In genomic region chr9:127388856-127389238, GRCh38 we compare ENCODE assay signal across 9 cellular contexts. TPM values are rescaled to one million over a fixed set of nuclear protein-coding genes. Genes with fewer than 3 reads are reported as not detected.
DNase-seq lines count a peak whose midpoint lies in the region; ATAC-seq, FAIRE-seq and TF ChIP-seq lines count a peak whose summit lies in the region.
"Had no signal": no experiment of that assay in that cellular context is flagged by ENCODE, and none has a peak within 500 bp of the region (broad histone marks: within the 10 kb centered on the region; RNA-seq: fewer than 3 reads in every experiment).

No MANE protein-coding gene starts in this region.

- H3K4me1 ChIP-seq in keratinocyte (ENCODE audit: control insufficient read depth, extremely low read depth, insufficient read depth, low read length) (peaks cover 15% of the 10 kb centered on the region), suprapubic skin (peaks cover 11% of the 10 kb centered on the region), ovary (ENCODE audit: insufficient read depth) (no peaks in the 10 kb centered on the region), esophagus muscularis mucosa (peaks cover 0 to 5% (median 2%) of the 10 kb centered on the region in 4 donors)

- H4K20me1 ChIP-seq in keratinocyte (ENCODE audit: control insufficient read depth, extremely low read depth, insufficient read depth, low read length), result no peaks in the 10 kb centered on the region

- peaks cover 21% of the 10 kb centered on the region for H3K4me1 Mint-ChIP-seq in activated T-cell treated with anti-CD3 and anti-CD28 coated beads, Interleukin-2, amount 50 U/mL, for 4 hours (ENCODE audit: low read depth)
- peaks cover 11% of the 10 kb centered on the region for H3K4me1 Mint-ChIP-seq in activated T-helper 17 cell treated with anti-CD3 and anti-CD28 coated beads, Interleukin-2, amount 50 U/mL, for 72 hours

- 65% methylated on average over 6 of the region's 6 CpGs for WGBS in suprapubic skin
- 51 to 60% (median 58%) methylated on average over 6 of the region's 6 CpGs for WGBS in ovary, 3 donors
- WGBS in esophagus muscularis mucosa, result 72% methylated on average over 6 of the region's 6 CpGs

- TF ChIP-seq POLR2A in suprapubic skin (IDR thresholded peaks at IDR 0.05) (no peak), ovary (IDR thresholded peaks at IDR 0.05) (no peak), esophagus muscularis mucosa (IDR thresholded peaks at IDR 0.05; ENCODE audit: low read depth) (no peak)

- no peaks in the 10 kb centered on the region for H3K9me1 ChIP-seq in keratinocyte (ENCODE audit: control insufficient read depth, extremely low read depth, insufficient read depth, low read length)

- H3K9me3 ChIP-seq in keratinocyte (ENCODE audit: control insufficient read depth, low read depth, low read length) (no peaks in the 10 kb centered on the region), suprapubic skin (no peaks in the 10 kb centered on the region), ovary (no peaks in the 10 kb centered on the region), esophagus muscularis mucosa (no peaks in the 10 kb centered on the region)

- H3K27me3 ChIP-seq in keratinocyte (ENCODE audit: control insufficient read depth, extremely low read depth, insufficient read depth, low read length) (no peaks in the 10 kb centered on the region), suprapubic skin (no peaks in the 10 kb centered on the region), ovary (no peaks in the 10 kb centered on the region), esophagus muscularis mucosa (no peaks in the 10 kb centered on the region)

- H3K27me3 Mint-ChIP-seq in activated T-cell treated with anti-CD3 and anti-CD28 coated beads, Interleukin-2, amount 50 U/mL, for 4 hours (ENCODE audit: low read depth), result peaks cover 68% of the 10 kb centered on the region
- peaks cover 55% of the 10 kb centered on the region for H3K27me3 Mint-ChIP-seq in activated T-helper 17 cell treated with anti-CD3 and anti-CD28 coated beads, Interleukin-2, amount 50 U/mL, for 72 hours

- H3K4me3 ChIP-seq in keratinocyte (ENCODE audit: control insufficient read depth in 2 of 3, extremely low read depth in 1 of 3, insufficient read depth in 2 of 3, low read depth in 1 of 3, low read length in 3 of 3) (no peak overlapping the region), suprapubic skin (no peak overlapping the region), ovary (no peak overlapping the region), esophagus muscularis mucosa (no peak overlapping the region)
- H3K4me3 ChIP-seq: skin epidermis had no signal

- peak overlapping the region; percentile 7 for H3K4me3 Mint-ChIP-seq in activated T-cell treated with anti-CD3 and anti-CD28 coated beads, Interleukin-2, amount 50 U/mL, for 4 hours
- peak overlapping the region; percentile 60 for H3K4me3 Mint-ChIP-seq in activated T-helper 17 cell treated with anti-CD3 and anti-CD28 coated beads, Interleukin-2, amount 50 U/mL, for 72 hours

- no peak for ATAC-seq in activated T-cell treated with anti-CD3 and anti-CD28 coated beads, Interleukin-2, amount 50 U/mL, for 4 hours
- ATAC-seq in activated T-helper 17 cell treated with anti-CD3 and anti-CD28 coated beads, Interleukin-2, amount 50 U/mL, for 72 hours (replicated peaks), result peak; percentile 8
- no peak for ATAC-seq in HG02588 (IDR thresholded peaks at IDR 0.05; ENCODE audit: unreplicated experiment)

- dilution Hi-C loops in keratinocyte (cut with MboI; ENCODE audit: extremely low pct_ligation_motif_present, low sequenced_read_pairs), result no loop called here

- H3K79me2 ChIP-seq in keratinocyte (ENCODE audit: control insufficient read depth, insufficient read depth, low read length), result no peaks in the 10 kb centered on the region

- no peak for DNase-seq in activated T-cell treated with anti-CD3 and anti-CD28 coated beads, Interleukin-2, amount 50 U/mL, for 4 hours
- no peak for DNase-seq in activated T-cell treated with anti-CD3 and anti-CD28 coated beads, Interleukin-2, amount 50 U/mL, for 1 hour
- no peak for DNase-seq in keratinocyte (ENCODE audit: low read depth, low spot score)
- DNase-seq in suprapubic skin (ENCODE audit: low spot score in 2 of 2), result peak in 1 of 2 donors; percentile 37
- DNase-seq in ovary, result no peak
- DNase-seq in esophagus muscularis mucosa (ENCODE audit: extremely low spot score), result no peak

- no peaks in the 10 kb centered on the region for H3K36me3 Mint-ChIP-seq in activated T-cell treated with anti-CD3 and anti-CD28 coated beads, Interleukin-2, amount 50 U/mL, for 4 hours (ENCODE audit: insufficient read depth)
- no peaks in the 10 kb centered on the region for H3K36me3 Mint-ChIP-seq in activated T-helper 17 cell treated with anti-CD3 and anti-CD28 coated beads, Interleukin-2, amount 50 U/mL, for 72 hours (ENCODE audit: low read depth)

- intact Hi-C loops in ovary (cut with DNase I), result no loop called here
- intact Hi-C loops in esophagus muscularis mucosa (cut with DNase I), result no loop called here

- no peak for FAIRE-seq in keratinocyte (lab: Jason Lieb, UNC)

- H3K27ac ChIP-seq in keratinocyte (ENCODE audit: control insufficient read depth, insufficient read depth, low read length) (peak overlapping the region; percentile 71), suprapubic skin (peak overlapping the region; percentile 27), ovary (no peak overlapping the region), esophagus muscularis mucosa (replicated peaks in 1 of 4) (peak overlapping the region in 1 of 4 donors; percentile 52)

- no peak overlapping the region for H2AFZ ChIP-seq in keratinocyte (ENCODE audit: control insufficient read depth, low read length)

- no peaks in the 10 kb centered on the region for H3K9me3 Mint-ChIP-seq in activated T-cell treated with anti-CD3 and anti-CD28 coated beads, Interleukin-2, amount 50 U/mL, for 4 hours
- no peaks in the 10 kb centered on the region for H3K9me3 Mint-ChIP-seq in activated T-helper 17 cell treated with anti-CD3 and anti-CD28 coated beads, Interleukin-2, amount 50 U/mL, for 72 hours

- H3K27ac Mint-ChIP-seq in activated T-helper 17 cell treated with anti-CD3 and anti-CD28 coated beads, Interleukin-2, amount 50 U/mL, for 72 hours, result peak overlapping the region; percentile 60

- H3K36me3 ChIP-seq in keratinocyte (ENCODE audit: control insufficient read depth in 2 of 2, extremely low read depth in 1 of 2, insufficient read depth in 2 of 2, low read length in 2 of 2) (no peaks in the 10 kb centered on the region), suprapubic skin (peaks cover 6% of the 10 kb centered on the region), ovary (no peaks in the 10 kb centered on the region), esophagus muscularis mucosa (peaks cover 0 to 21% (median 11%) of the 10 kb centered on the region in 4 donors)

- TF ChIP-seq EP300 in suprapubic skin (IDR thresholded peaks at IDR 0.05) (no peak), ovary (IDR thresholded peaks at IDR 0.05) (no peak), esophagus muscularis mucosa (IDR thresholded peaks at IDR 0.05) (no peak)

- peak overlapping the region; percentile 46 for H3K9ac ChIP-seq in keratinocyte (ENCODE audit: control insufficient read depth, extremely low read depth, insufficient read depth, low read length)

- peak overlapping the region; percentile 66 for H3K4me2 ChIP-seq in keratinocyte (ENCODE audit: control insufficient read depth, extremely low read depth, insufficient read depth, low read depth, low read length)

- no peak for TF ChIP-seq CTCF in keratinocyte (optimal IDR thresholded peaks at IDR 0.05 in 1 of 3, IDR thresholded peaks at IDR 0.05 in 1 of 3, conservative IDR thresholded peaks at IDR 0.05 in 1 of 3; ENCODE audit: extremely low read depth in 1 of 3, insufficient read depth in 2 of 3, low read length in 3 of 3)
- TF ChIP-seq CTCF in suprapubic skin (IDR thresholded peaks at IDR 0.05), result no peak
- no peak for TF ChIP-seq CTCF in ovary (IDR thresholded peaks at IDR 0.05)
- no peak for TF ChIP-seq CTCF in esophagus muscularis mucosa (IDR thresholded peaks at IDR 0.05)

RNA-seq across cellular contexts. Expression of gene SLC2A8, which starts 8.1 kb away (rescaled TPM):
- 1 to 10 TPM; 1.9 to 3.2 (median 3.0) TPM for total RNA-seq in activated T-cell treated with anti-CD3 and anti-CD28 coated beads, Interleukin-2, amount 50 U/mL, for 4 hours
- 1 to 10 TPM; 3.0 TPM for total RNA-seq in activated T-helper 17 cell treated with anti-CD3 and anti-CD28 coated beads, Interleukin-2, amount 50 U/mL, for 72 hours
- polyA plus RNA-seq in keratinocyte (7.1 to 14.2 TPM (median 9.5 TPM) in 3 replicates), ovary (10 to 100 TPM in 1 of 2 donors, 1 to 10 TPM in 1; 6.2 to 17.2 TPM)
- polyA plus RNA-seq in keratinocyte (2011; ENCODE audit: low read depth), result 2.4 TPM
- polyA plus RNA-seq in keratinocyte (2011; cell fraction: cytosol; rRNA removed), result 5.4 and 8.5 TPM in 2 replicates
- 16.8 and 24.0 TPM in 2 replicates for polyA plus RNA-seq in keratinocyte (2011; cell fraction: nucleus; rRNA removed)
- polyA plus RNA-seq in keratinocyte (2012; ENCODE audit: low replicate concordance), result 7.5 and 9.3 TPM in 2 replicates
- 7.3 to 12.3 TPM (median 8.2 TPM) in 3 replicates for polyA minus RNA-seq in keratinocyte
- polyA minus RNA-seq in keratinocyte (2011; cell fraction: cytosol; rRNA and poly(A)+ RNA removed), result 14.0 TPM
- 13.7 and 15.5 TPM in 2 replicates for polyA minus RNA-seq in keratinocyte (2011; cell fraction: nucleus; rRNA and poly(A)+ RNA removed)
- total RNA-seq in suprapubic skin (10 to 100 TPM; 17.2 to 26.0 (median 21.4) TPM), ovary (10 to 100 TPM in 6 of 7 donors, 1 to 10 TPM in 1; 9.4 to 21.2 (median 17.9) TPM), esophagus muscularis mucosa (10 to 100 TPM; 27.0 to 34.5 (median 31.7) TPM)

RNA-seq across cellular contexts. Expression of gene ZNF79, which starts 35.3 kb away (rescaled TPM):
- 10 to 100 TPM in 2 of 3 donors, 1 to 10 TPM in 1; 9.0 to 14.0 (median 13.6) TPM for total RNA-seq in activated T-cell treated with anti-CD3 and anti-CD28 coated beads, Interleukin-2, amount 50 U/mL, for 4 hours
- 10 to 100 TPM; 10.1 to 11.3 TPM for total RNA-seq in activated T-helper 17 cell treated with anti-CD3 and anti-CD28 coated beads, Interleukin-2, amount 50 U/mL, for 72 hours
- polyA plus RNA-seq in keratinocyte, result 4.3 to 6.6 TPM (median 4.8 TPM) in 3 replicates
- 2.6 TPM for polyA plus RNA-seq in keratinocyte (2011; ENCODE audit: low read depth)
- 3.0 and 4.8 TPM in 2 replicates for polyA plus RNA-seq in keratinocyte (2011; cell fraction: cytosol; rRNA removed)
- 10.7 and 11.3 TPM in 2 replicates for polyA plus RNA-seq in keratinocyte (2011; cell fraction: nucleus; rRNA removed)
- 3.6 and 4.8 TPM in 2 replicates for polyA plus RNA-seq in keratinocyte (2012; ENCODE audit: low replicate concordance)
- 9.1 to 16.4 TPM (median 14.9 TPM) in 3 replicates for polyA minus RNA-seq in keratinocyte
- 6.5 TPM for polyA minus RNA-seq in keratinocyte (2011; cell fraction: cytosol; rRNA and poly(A)+ RNA removed)
- polyA minus RNA-seq in keratinocyte (2011; cell fraction: nucleus; rRNA and poly(A)+ RNA removed), result 8.7 and 10.6 TPM in 2 replicates
- total RNA-seq in suprapubic skin, result 10 to 100 TPM in 2 of 4 donors, 1 to 10 TPM in 2; 4.8 to 10.7 (median 8.1) TPM
- 10 to 100 TPM in 5 of 7 donors, 1 to 10 TPM in 2; 6.8 to 12.3 (median 11.0) TPM for total RNA-seq in ovary
- polyA plus RNA-seq in ovary, result 1 to 10 TPM; 3.9 to 8.1 TPM
- total RNA-seq in esophagus muscularis mucosa, result 10 to 100 TPM in 3 of 4 donors, 1 to 10 TPM in 1; 8.3 to 12.8 (median 11.2) TPM

Comparison
In these comparisons a context has a peak if more than half of its experiments do, and no peak if none do; other contexts are left out.
1. H3K27ac ChIP-seq: peak in keratinocyte (single experiment) and suprapubic skin (single experiment); none in ovary (0 of 2).